In genomic region chr1:93846151-93846928, GRCh38 we compare ENCODE assay signal across 1 cellular context.
TF ChIP-seq lines count a peak whose summit lies in the region.

No MANE protein-coding gene starts in this region.

TF ChIP-seq in IMR-90, 13 proteins besides CTCF, POLR2A, EP300 and RAD21 (continued from another document):
- TF ChIP-seq USF2 (IDR thresholded peaks at IDR 0.05; ENCODE audit: low read depth, low read length): no peak
- no peak for TF ChIP-seq RCOR1 (IDR thresholded peaks at IDR 0.05; ENCODE audit: insufficient replicate concordance, low read length)
- TF ChIP-seq CHD1 (IDR thresholded peaks at IDR 0.05; ENCODE audit: low read depth, low read length): 0 out of 2 replicates have a peak, but pooled peaks have one; percentile 45
- TF ChIP-seq MXI1 (IDR thresholded peaks at IDR 0.05; ENCODE audit: borderline replicate concordance, low read depth, low read length): peak; percentile 51; the same call in 1 of the 2 replicates
- no peak for TF ChIP-seq ELK1 (IDR thresholded peaks at IDR 0.05; ENCODE audit: borderline replicate concordance, low read depth, low read length)
- no peak for TF ChIP-seq SMC3 (IDR thresholded peaks at IDR 0.05; ENCODE audit: low read depth, low read length)
- no peak for TF ChIP-seq RFX5 (IDR thresholded peaks at IDR 0.05; ENCODE audit: low read depth, low read length)
- TF ChIP-seq BHLHE40 (IDR thresholded peaks at IDR 0.05; ENCODE audit: low read depth, low read length): peak; percentile 77
- no peak for TF ChIP-seq CEBPB (IDR thresholded peaks at IDR 0.05; ENCODE audit: low read depth, low read length)
- TF ChIP-seq FOS (IDR thresholded peaks at IDR 0.05; ENCODE audit: low read depth, low read length): no peak
TF ChIP-seq in IMR-90: peak in this region for 3.
